In genomic region chr5:76641514-76642120, GRCh38 we compare ENCODE assay signal across 8 cellular contexts. TPM values are rescaled to one million over a fixed set of nuclear protein-coding genes. Genes with fewer than 3 reads are reported as not detected.
DNase-seq lines count a peak whose midpoint lies in the region; ATAC-seq and TF ChIP-seq lines count a peak whose summit lies in the region.

No MANE protein-coding gene starts in this region.

- no peaks in the 10 kb centered on the region for H3K9me3 ChIP-seq in parathyroid adenoma (ENCODE audit: control insufficient read depth, low read length)

- H3K4me1 Mint-ChIP-seq in GM23338: peaks cover 7% of the 10 kb centered on the region; the same call in 2 of the 3 replicates
- peaks cover 3% of the 10 kb centered on the region for H3K4me1 Mint-ChIP-seq in activated T-cell treated with anti-CD3 and anti-CD28 coated beads, Interleukin-2, amount 50 U/mL, for 4 hours (ENCODE audit: low read depth)

- no peaks in the 10 kb centered on the region for H3F3A ChIP-seq in GM23338 (replicated peaks; ENCODE audit: low read depth)

- H3K4me3 ChIP-seq in AG10803 (ENCODE audit: low read length) (no peak overlapping the region), GM23338 (no peak overlapping the region), parathyroid adenoma (ENCODE audit: low read depth, low read length) (no peak overlapping the region)

- H3K4me1 ChIP-seq in GM23338 (ENCODE audit: insufficient read depth) (peaks cover 8% of the 10 kb centered on the region; the same call in 1 of the 2 replicates), parathyroid adenoma (no peaks in the 10 kb centered on the region)

- H3K4me2 ChIP-seq in GM23338 (no peak overlapping the region), parathyroid adenoma (ENCODE audit: low read length) (no peak overlapping the region)

- no peaks in the 10 kb centered on the region for H3K9me2 ChIP-seq in GM23338 (ENCODE audit: insufficient read depth)

- peak; percentile 86 for TF ChIP-seq CTCF in AG10803 (conservative IDR thresholded peaks at IDR 0.05; ENCODE audit: low read length)
- peak; percentile 90 to 98 for TF ChIP-seq CTCF in GM23338 (conservative IDR thresholded peaks at IDR 0.05; ENCODE audit: low read depth in 2 of 2)
- peak; percentile 73 for TF ChIP-seq CTCF in parathyroid adenoma (IDR thresholded peaks at IDR 0.05)

- H3K27ac Mint-ChIP-seq in GM23338: no peak overlapping the region

- H3K79me2 ChIP-seq in GM23338 (replicated peaks; ENCODE audit: insufficient read depth) (no peaks in the 10 kb centered on the region), parathyroid adenoma (no peaks in the 10 kb centered on the region)

- H4K20me1 ChIP-seq in GM23338 (replicated peaks; ENCODE audit: insufficient read depth): no peaks in the 10 kb centered on the region

- no peak overlapping the region for H3K9ac ChIP-seq in parathyroid adenoma

- H3K36me3 ChIP-seq in GM23338 (ENCODE audit: insufficient read depth): no peaks in the 10 kb centered on the region
- H3K36me3 ChIP-seq in parathyroid adenoma (ENCODE audit: control insufficient read depth, insufficient read depth, low read length): no peaks in the 10 kb centered on the region

- H3K4me3 Mint-ChIP-seq in GM23338: no peak overlapping the region
- H3K4me3 Mint-ChIP-seq in activated T-cell treated with anti-CD3 and anti-CD28 coated beads, Interleukin-2, amount 50 U/mL, for 4 hours: no peak overlapping the region

- H3K27me3 ChIP-seq in GM23338 (ENCODE audit: insufficient read depth) (no peaks in the 10 kb centered on the region), parathyroid adenoma (ENCODE audit: control insufficient read depth, insufficient read depth, low read length) (no peaks in the 10 kb centered on the region)

- no peaks in the 10 kb centered on the region for H3K27me3 Mint-ChIP-seq in GM23338 (ENCODE audit: insufficient read depth, low read depth, poor library complexity)
- no peaks in the 10 kb centered on the region for H3K27me3 Mint-ChIP-seq in activated T-cell treated with anti-CD3 and anti-CD28 coated beads, Interleukin-2, amount 50 U/mL, for 4 hours (ENCODE audit: low read depth)

- peak; percentile 74 for ATAC-seq in GM23338
- ATAC-seq in activated T-cell treated with anti-CD3 and anti-CD28 coated beads, Interleukin-2, amount 50 U/mL, for 4 hours: peak; percentile 48 to 62
- ATAC-seq in HG03025 (IDR thresholded peaks at IDR 0.05; ENCODE audit: low FRiP score, unreplicated experiment): no peak
- no peak for ATAC-seq in HG03457 (IDR thresholded peaks at IDR 0.05; ENCODE audit: unreplicated experiment)

- H3K27ac ChIP-seq in GM23338 (ENCODE audit: low read depth) (no peak overlapping the region), parathyroid adenoma (no peak overlapping the region)

- H2AFZ ChIP-seq in GM23338: no peak overlapping the region
- no peak overlapping the region for H2AFZ ChIP-seq in parathyroid adenoma

- H3K9me3 Mint-ChIP-seq in GM23338: no peaks in the 10 kb centered on the region
- H3K9me3 Mint-ChIP-seq in activated T-cell treated with anti-CD3 and anti-CD28 coated beads, Interleukin-2, amount 50 U/mL, for 4 hours: no peaks in the 10 kb centered on the region

- H3K36me3 Mint-ChIP-seq in GM23338 (ENCODE audit: low read depth): peaks cover 6% of the 10 kb centered on the region; the same call in 2 of the 3 replicates
- peaks cover 65% of the 10 kb centered on the region for H3K36me3 Mint-ChIP-seq in activated T-cell treated with anti-CD3 and anti-CD28 coated beads, Interleukin-2, amount 50 U/mL, for 4 hours (ENCODE audit: insufficient read depth)

- peak; percentile 58 for DNase-seq in AG10803 (ENCODE audit: low read depth)
- peak; percentile 90 for DNase-seq in GM23338 (ENCODE audit: low spot score)
- DNase-seq in RKO (ENCODE audit: low spot score): peak; percentile 58
- DNase-seq in activated T-cell treated with anti-CD3 and anti-CD28 coated beads, Interleukin-2, amount 50 U/mL, for 4 hours: peak; percentile 55
- DNase-seq in fibroblast of peridontal ligament (ENCODE audit: extremely low read depth): peak; percentile 89

TF ChIP-seq in GM23338, 12 proteins besides CTCF, POLR2A, EP300 and RAD21 (continues in another document):
- TF ChIP-seq JUNB (IDR thresholded peaks at IDR 0.05; ENCODE audit: unreplicated experiment): no peak
- no peak for TF ChIP-seq ZNF462 (CRISPR knock-in tag; IDR thresholded peaks at IDR 0.05)
- no peak for TF ChIP-seq POLR2AphosphoS5 (IDR thresholded peaks at IDR 0.05; ENCODE audit: low read depth)
- no peak for TF ChIP-seq ZNF331 (CRISPR knock-in tag; IDR thresholded peaks at IDR 0.05; ENCODE audit: low read depth)
- no peak for TF ChIP-seq EZH2phosphoT487 (IDR thresholded peaks at IDR 0.05; ENCODE audit: unreplicated experiment)

RNA-seq across cellular contexts. Expression of gene F2RL2, which starts 18.4 kb away (rescaled TPM):
- 0.42 TPM in 1 of 2 replicates, not detected in the other for total RNA-seq in GM23338 (2014; rRNA removed; shearing (Covaris generic))
- polyA plus RNA-seq in GM23338 (2016; fragmentation: Nextera tagmentation; extraction: Ambion mirVana): 0.37 and 0.70 TPM in 2 replicates
- under 1 TPM in 2 of 3 donors, not detected in 1; 0.08 to 0.13 TPM for total RNA-seq in activated T-cell treated with anti-CD3 and anti-CD28 coated beads, Interleukin-2, amount 50 U/mL, for 4 hours

Comparison
In these comparisons a context has a peak if more than half of its experiments do, and no peak if none do; other contexts are left out.
1. ATAC-seq: peak in GM23338 (single experiment) and activated T-cell treated with anti-CD3 and anti-CD28 coated beads, Interleukin-2, amount 50 U/mL, for 4 hours (2 of 2); none in HG03025 (single experiment) and HG03457 (single experiment).
2. Peak in every context shown above with its lines, with median percentiles within 50 percentile points of each other: DNase-seq and CTCF ChIP-seq.